Comparison of ENCODE assay signal across 17 cellular contexts in the genomic region with DNA sequence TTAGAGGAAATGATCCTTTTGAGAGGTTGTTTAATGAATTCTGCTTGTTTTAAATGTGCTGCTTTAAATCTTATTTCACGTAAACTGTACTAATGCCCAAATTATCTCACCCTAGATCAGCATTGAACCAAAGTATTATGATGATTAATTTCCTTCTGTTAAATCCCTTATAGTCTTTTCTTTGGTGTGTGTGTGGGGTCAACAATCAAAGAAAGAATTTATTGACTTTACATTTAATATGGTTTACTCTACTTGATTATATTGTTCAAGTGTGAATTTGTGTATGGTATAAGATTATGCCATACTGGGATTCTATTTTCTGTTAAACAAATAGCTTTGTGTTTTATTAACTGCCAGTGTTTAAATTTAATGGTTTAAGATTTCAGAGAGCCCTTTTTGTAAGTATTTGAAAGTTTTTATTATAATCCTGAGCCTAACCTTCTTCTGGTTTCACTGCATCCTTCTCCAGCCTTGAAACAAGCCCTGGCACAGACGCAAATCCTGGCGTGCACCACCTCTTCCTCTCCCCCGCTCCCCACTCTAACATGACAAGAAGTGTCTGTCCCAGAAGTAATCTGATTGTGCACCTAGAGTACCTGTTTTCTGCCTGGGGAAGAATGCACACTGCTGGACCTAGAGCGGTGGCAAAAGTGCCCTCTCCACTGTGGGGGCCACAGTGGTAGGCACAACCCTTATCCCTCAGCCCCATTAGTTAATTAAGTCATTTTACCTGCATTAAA.
DNase-seq lines count a peak whose midpoint lies in the region; ATAC-seq, FAIRE-seq and TF ChIP-seq lines count a peak whose summit lies in the region.
"Had no signal": no experiment of that assay in that cellular context is flagged by ENCODE, and none has a peak within 500 bp of the region (broad histone marks: within the 10 kb centered on the region; RNA-seq: fewer than 3 reads in every experiment).

No MANE protein-coding gene starts in this region.

- H3K9me3 ChIP-seq in CD8-positive, alpha-beta T cell (ENCODE audit: low read length), result no peaks in the 10 kb centered on the region
- H3K9me3 ChIP-seq: body of pancreas, right lobe of liver, SJSA1 had no signal

- H3K4me1 ChIP-seq in CD8-positive, alpha-beta T cell (ENCODE audit: insufficient read depth, low read length), result peaks cover 39% of the 10 kb centered on the region

- H3K9me3 Mint-ChIP-seq in CD8-positive, alpha-beta T cell, result no peaks in the 10 kb centered on the region
- no peaks in the 10 kb centered on the region for H3K9me3 Mint-ChIP-seq in mesothelial cell of epicardium

- CTCF ChIA-PET in CD8-positive, alpha-beta T cell (lab: Charles Lee), result interaction anchor here (1.0 kb wide), 1 partner anchor 477 kb away, joined by 3 read pairs; no protein-coding TSS in a partner anchor

- H3K27me3 ChIP-seq in CD8-positive, alpha-beta T cell (ENCODE audit: insufficient read depth, low read length), result no peaks in the 10 kb centered on the region
- H3K27me3 ChIP-seq: body of pancreas, dorsolateral prefrontal cortex, right lobe of liver, SJSA1 had no signal

- no peak for ATAC-seq in CD8-positive, alpha-beta T cell
- ATAC-seq: body of pancreas, right lobe of liver had no signal

- H3K27ac Mint-ChIP-seq in CD8-positive, alpha-beta T cell, result peak overlapping the region; percentile 78
- H3K27ac Mint-ChIP-seq in mesothelial cell of epicardium, result peak overlapping the region; percentile 39
- H3K27ac Mint-ChIP-seq: activated CD4-positive, alpha-beta memory T cell treated with anti-CD3 and anti-CD28 coated beads, Interleukin-2, amount 10 ng/mL, durations not matched to agents 7 days and 5 days had no signal

- POLR2A ChIA-PET in CD8-positive, alpha-beta T cell (lab: Charles Lee), result interaction anchor here (1.8 kb wide), 1 partner anchor 19 kb away, joined by 4 read pairs; no protein-coding TSS in a partner anchor

- peak; percentile 26 for FAIRE-seq in GM19239 (lab: Jason Lieb, UNC)
- FAIRE-seq: TTC549 had no signal

- peaks cover 75% of the 10 kb centered on the region for H3K4me1 Mint-ChIP-seq in CD8-positive, alpha-beta T cell (ENCODE audit: low read depth)
- H3K4me1 Mint-ChIP-seq in mesothelial cell of epicardium, result peaks cover 49% of the 10 kb centered on the region

- H3K27ac ChIP-seq in CD8-positive, alpha-beta T cell (ENCODE audit: low read depth, low read length), result no peak overlapping the region
- H3K27ac ChIP-seq in VCaP, result peak overlapping the region; percentile 22
- H3K27ac ChIP-seq: body of pancreas, dorsolateral prefrontal cortex, right lobe of liver, SJSA1 had no signal

- H3K36me3 ChIP-seq in CD8-positive, alpha-beta T cell (ENCODE audit: insufficient read depth, low read length), result no peaks in the 10 kb centered on the region
- H3K36me3 ChIP-seq: right lobe of liver, SJSA1 had no signal

- TF ChIP-seq CTCF in CD8-positive, alpha-beta T cell (IDR thresholded peaks at IDR 0.05), result no peak
- TF ChIP-seq CTCF in VCaP (conservative IDR thresholded peaks at IDR 0.05) (no peak), mesothelial cell of epicardium (IDR thresholded peaks at IDR 0.05; ENCODE audit: unreplicated experiment) (no peak)

- in situ Hi-C loops in KBM-7 (cut with MboI; ENCODE audit: low pct_unique_long_range_greater_than_20kb, low sequenced_read_pairs), result no loop called here

- no peaks in the 10 kb centered on the region for H3K27me3 Mint-ChIP-seq in CD8-positive, alpha-beta T cell (ENCODE audit: low read depth)
- H3K27me3 Mint-ChIP-seq in mesothelial cell of epicardium (ENCODE audit: low read depth), result no peaks in the 10 kb centered on the region
- H3K27me3 Mint-ChIP-seq: activated CD4-positive, alpha-beta memory T cell treated with anti-CD3 and anti-CD28 coated beads, Interleukin-2, amount 10 ng/mL, durations not matched to agents 7 days and 5 days had no signal

- peaks cover 7% of the 10 kb centered on the region for H3K36me3 Mint-ChIP-seq in CD8-positive, alpha-beta T cell
- peaks cover 1% of the 10 kb centered on the region for H3K36me3 Mint-ChIP-seq in mesothelial cell of epicardium

- DNase-seq in CD8-positive, alpha-beta T cell, result no peak
- DNase-seq in GM19239 (ENCODE audit: insufficient read length, low spot score) (no peak), mesothelial cell of epicardium (ENCODE audit: low spot score in 2 of 2, unreplicated experiment in 2 of 2) (no peak), DMS53 (lab: John Stamatoyannopoulos, UW) (no peak), DMS153 (lab: John Stamatoyannopoulos, UW) (no peak), KBM-7 (no peak)
- DNase-seq: activated CD4-positive, alpha-beta memory T cell treated with anti-CD3 and anti-CD28 coated beads, Interleukin-2, amount 10 ng/mL, durations not matched to agents 7 days and 5 days; body of pancreas; GOT3; NCI-H1048; occipital lobe; right lobe of liver; stimulated activated CD4-positive, alpha-beta T cell treated with anti-CD3 and anti-CD28 coated beads, Interleukin-2, amount 100 ng/mL, for 48 hours had no signal

- intact Hi-C loops in CD8-positive, alpha-beta T cell (cut with DNase I, micrococcal nuclease), result loop anchor here in 1 of 2 experiments (5.0 kb wide), 1 partner anchor 70 kb away; a partner anchor contains a TSS

- no peak overlapping the region for H3K4me3 ChIP-seq in CD8-positive, alpha-beta T cell (ENCODE audit: low read depth, low read length)
- H3K4me3 ChIP-seq: body of pancreas, dorsolateral prefrontal cortex, right lobe of liver, SJSA1 had no signal

- no peak overlapping the region for H3K4me3 Mint-ChIP-seq in CD8-positive, alpha-beta T cell
- H3K4me3 Mint-ChIP-seq in mesothelial cell of epicardium, result no peak overlapping the region
- H3K4me3 Mint-ChIP-seq: activated CD4-positive, alpha-beta memory T cell treated with anti-CD3 and anti-CD28 coated beads, Interleukin-2, amount 10 ng/mL, durations not matched to agents 7 days and 5 days had no signal
